Comparison of ENCODE assay signal across 13 cellular contexts in genomic region chr1:109254621-109255096, GRCh38. TPM values are rescaled to one million over a fixed set of nuclear protein-coding genes. Genes with fewer than 3 reads are reported as not detected.
A peak's percentile ranks its signal among the peaks of the same experiment; 100 is the strongest.
DNase-seq lines count a peak whose midpoint lies in the region; ATAC-seq and TF ChIP-seq lines count a peak whose summit lies in the region.
"Had no signal": no experiment of that assay in that cellular context is flagged by ENCODE, and none has a peak within 500 bp of the region (broad histone marks: within the 10 kb centered on the region; RNA-seq: fewer than 3 reads in every experiment).

No MANE protein-coding gene starts in this region.

- H3K9me3 ChIP-seq in colonic mucosa, result no peaks in the 10 kb centered on the region

- H3K4me2 ChIP-seq in mesendoderm (ENCODE audit: low read length), result no peak overlapping the region
- H3K4me2 ChIP-seq: KMS-11 had no signal

- H3K27ac Mint-ChIP-seq in central memory CD8-positive, alpha-beta T cell (ENCODE audit: low read depth), result peak overlapping the region; percentile 52
- H3K27ac Mint-ChIP-seq in naive thymus-derived CD8-positive, alpha-beta T cell, result no peak overlapping the region
- H3K27ac Mint-ChIP-seq: activated T-helper 17 cell treated with anti-CD3 and anti-CD28 coated beads, Interleukin-2, amount 50 U/mL, for 72 hours had no signal

- TF ChIP-seq CTCF in colonic mucosa (IDR thresholded peaks at IDR 0.05), result no peak

- H3K23ac ChIP-seq in mesendoderm (ENCODE audit: low read length), result no peak overlapping the region

- no peak overlapping the region for H2BK5ac ChIP-seq in mesendoderm (ENCODE audit: low read length)

- H3K9me3 Mint-ChIP-seq in central memory CD8-positive, alpha-beta T cell, result no peaks in the 10 kb centered on the region
- H3K9me3 Mint-ChIP-seq in naive thymus-derived CD8-positive, alpha-beta T cell, result no peaks in the 10 kb centered on the region
- H3K9me3 Mint-ChIP-seq: activated T-helper 17 cell treated with anti-CD3 and anti-CD28 coated beads, Interleukin-2, amount 50 U/mL, for 72 hours had no signal

- WGBS in mesendoderm (ENCODE audit: extremely low coverage, insufficient coverage, low lambda C conversion rate), result no CpG with 5 or more reads among the region's 7 CpGs

- H3K4ac ChIP-seq in mesendoderm (ENCODE audit: low read depth, low read length), result no peak overlapping the region

- H3K79me1 ChIP-seq in mesendoderm (ENCODE audit: low read length), result no peaks in the 10 kb centered on the region

- no peak overlapping the region for H2AK5ac ChIP-seq in mesendoderm (ENCODE audit: low read length)

- H2BK120ac ChIP-seq in mesendoderm (ENCODE audit: low read depth, low read length), result no peak overlapping the region

- H3K9ac ChIP-seq in mesendoderm (ENCODE audit: low read length), result peak overlapping the region; percentile 4
- no peak overlapping the region for H3K9ac ChIP-seq in colonic mucosa (ENCODE audit: low read depth in 2 of 2, low read length in 2 of 2)
- H3K9ac ChIP-seq: KMS-11 had no signal

- intact Hi-C loops in colonic mucosa (cut with DNase I), result no loop called here

- H2BK15ac ChIP-seq in mesendoderm (replicated peaks; ENCODE audit: low read depth), result no peak overlapping the region

- H3K4me3 Mint-ChIP-seq in central memory CD8-positive, alpha-beta T cell, result no peak overlapping the region
- no peak overlapping the region for H3K4me3 Mint-ChIP-seq in naive thymus-derived CD8-positive, alpha-beta T cell
- H3K4me3 Mint-ChIP-seq: activated T-helper 17 cell treated with anti-CD3 and anti-CD28 coated beads, Interleukin-2, amount 50 U/mL, for 72 hours had no signal

- H3K27me3 ChIP-seq in mesendoderm (ENCODE audit: insufficient read depth, low read length, poor library complexity), result no peaks in the 10 kb centered on the region
- no peaks in the 10 kb centered on the region for H3K27me3 ChIP-seq in colonic mucosa

- H3K4me1 ChIP-seq in mesendoderm (ENCODE audit: control insufficient read depth, low read depth, low read length), result peaks cover 10% of the 10 kb centered on the region
- H3K4me1 ChIP-seq in colonic mucosa, result no peaks in the 10 kb centered on the region

- no peak overlapping the region for H4K5ac ChIP-seq in mesendoderm (ENCODE audit: low read length)

- peak overlapping the region; percentile 60 for H3K56ac ChIP-seq in mesendoderm (ENCODE audit: low read length)

- peak; percentile 9 for DNase-seq in DMS79 treated with DMSO at 0.1 percent for 48 hours (lab: John Stamatoyannopoulos, UW)
- no peak for DNase-seq in DMS79 (lab: John Stamatoyannopoulos, UW)
- DNase-seq in central memory CD8-positive, alpha-beta T cell (ENCODE audit: low spot score in 2 of 2), result no peak
- DNase-seq in mesendoderm, result peak; percentile 46
- no peak for DNase-seq in colonic mucosa
- no peak for DNase-seq in ureter (ENCODE audit: low spot score)
- no peak for DNase-seq in naive thymus-derived CD8-positive, alpha-beta T cell
- DNase-seq: 8988T, NCI-H526 had no signal

- H4K8ac ChIP-seq in mesendoderm (ENCODE audit: low read depth, low read length), result no peak overlapping the region

- no peaks in the 10 kb centered on the region for H3K36me3 ChIP-seq in mesendoderm (ENCODE audit: control insufficient read depth, insufficient read depth, low read length)
- no peaks in the 10 kb centered on the region for H3K36me3 ChIP-seq in colonic mucosa

- H3K36me3 Mint-ChIP-seq in central memory CD8-positive, alpha-beta T cell (ENCODE audit: insufficient read depth), result peaks cover 1% of the 10 kb centered on the region
- H3K36me3 Mint-ChIP-seq in naive thymus-derived CD8-positive, alpha-beta T cell, result no peaks in the 10 kb centered on the region

- H3K4me3 ChIP-seq in mesendoderm (ENCODE audit: low read length), result no peak overlapping the region
- H3K4me3 ChIP-seq in colonic mucosa, result no peak overlapping the region

- no peak for ATAC-seq in central memory CD8-positive, alpha-beta T cell (replicated peaks; ENCODE audit: extremely low read depth, poor library complexity, severe bottlenecking)
- ATAC-seq in naive thymus-derived CD8-positive, alpha-beta T cell, result no peak
- ATAC-seq: activated T-helper 17 cell treated with anti-CD3 and anti-CD28 coated beads, Interleukin-2, amount 50 U/mL, for 72 hours had no signal

- peaks cover 57% of the 10 kb centered on the region for H3K4me1 Mint-ChIP-seq in central memory CD8-positive, alpha-beta T cell
- H3K4me1 Mint-ChIP-seq in naive thymus-derived CD8-positive, alpha-beta T cell, result peaks cover 11 to 41% (median 26%) of the 10 kb centered on the region in 4 donors
- H3K4me1 Mint-ChIP-seq: activated T-helper 17 cell treated with anti-CD3 and anti-CD28 coated beads, Interleukin-2, amount 50 U/mL, for 72 hours had no signal

- POLR2A ChIA-PET in naive thymus-derived CD8-positive, alpha-beta T cell (lab: Charles Lee), result no interaction called here

- no peaks in the 10 kb centered on the region for H3K79me2 ChIP-seq in mesendoderm (ENCODE audit: control insufficient read depth, insufficient read depth, low read length)

- H3K27me3 Mint-ChIP-seq in central memory CD8-positive, alpha-beta T cell, result no peaks in the 10 kb centered on the region
- no peaks in the 10 kb centered on the region for H3K27me3 Mint-ChIP-seq in naive thymus-derived CD8-positive, alpha-beta T cell
- H3K27me3 Mint-ChIP-seq: activated T-helper 17 cell treated with anti-CD3 and anti-CD28 coated beads, Interleukin-2, amount 50 U/mL, for 72 hours had no signal

- H3K27ac ChIP-seq in mesendoderm (ENCODE audit: low read depth, low read length), result no peak overlapping the region
- H3K27ac ChIP-seq in temporal lobe (ENCODE audit: low read depth, low read length), result peak overlapping the region; percentile 95
- H3K27ac ChIP-seq in colonic mucosa, result no peak overlapping the region
- H3K27ac ChIP-seq: KMS-11 had no signal

- H3K18ac ChIP-seq in mesendoderm (ENCODE audit: low read length), result no peak overlapping the region

RNA-seq across cellular contexts. Expression of gene CELSR2, which starts 5.3 kb away (rescaled TPM):
- 2.9 TPM for polyA plus RNA-seq in mesendoderm (2013, experiment 1 of 2)
- 2.9 TPM for polyA plus RNA-seq in mesendoderm (2013, experiment 2 of 2)
- total RNA-seq in temporal lobe, result 46.5 TPM
- total RNA-seq in colonic mucosa, result 1 to 10 TPM; 4.2 to 6.1 TPM
- 19.2 TPM for total RNA-seq in ureter
- total RNA-seq in naive thymus-derived CD8-positive, alpha-beta T cell, result 1 to 10 TPM; 5.4 to 6.8 TPM
- under 1 TPM; 0.20 to 0.94 (median 0.30) TPM for polyA plus RNA-seq in naive thymus-derived CD8-positive, alpha-beta T cell

RNA-seq across cellular contexts. Expression of gene PSRC1, which starts 28.3 kb away (rescaled TPM):
- polyA plus RNA-seq in mesendoderm (2013, experiment 1 of 2), result 57.7 TPM
- polyA plus RNA-seq in mesendoderm (2013, experiment 2 of 2), result 61.1 TPM
- total RNA-seq in temporal lobe (6.9 TPM), colonic mucosa (10 to 100 TPM in 1 of 2 donors, 1 to 10 TPM in 1; 6.5 to 36.0 TPM), ureter (3.1 TPM)
- under 1 TPM in 1 of 2 experiments, not detected in 1; 0.31 TPM for total RNA-seq in naive thymus-derived CD8-positive, alpha-beta T cell
- polyA plus RNA-seq in naive thymus-derived CD8-positive, alpha-beta T cell, result under 1 TPM in 1 of 3 donors, not detected in 2; 0.89 TPM

RNA-seq across cellular contexts. Expression of gene SARS1, which starts 40.9 kb away (rescaled TPM):
- polyA plus RNA-seq in mesendoderm (2013, experiment 1 of 2), result 108 TPM
- polyA plus RNA-seq in mesendoderm (2013, experiment 2 of 2), result 110 TPM
- 109 TPM for total RNA-seq in temporal lobe
- total RNA-seq in colonic mucosa, result 100 to 1,000 TPM; 139 to 193 TPM
- 239 TPM for total RNA-seq in ureter
- total RNA-seq in naive thymus-derived CD8-positive, alpha-beta T cell, result 100 to 1,000 TPM; 205 to 211 TPM
- polyA plus RNA-seq in naive thymus-derived CD8-positive, alpha-beta T cell, result 100 to 1,000 TPM; 117 to 154 (median 127) TPM

RNA-seq across cellular contexts. Expression of gene MYBPHL, which starts 52.2 kb away (rescaled TPM):
- 0.17 TPM for polyA plus RNA-seq in mesendoderm (2013, experiment 1 of 2)
- 0.21 TPM for polyA plus RNA-seq in mesendoderm (2013, experiment 2 of 2)
- total RNA-seq in temporal lobe (not detected), colonic mucosa (not detected), ureter (not detected)
- total RNA-seq in naive thymus-derived CD8-positive, alpha-beta T cell, result not detected
- polyA plus RNA-seq in naive thymus-derived CD8-positive, alpha-beta T cell, result not detected
- total RNA-seq: activated T-helper 17 cell treated with anti-CD3 and anti-CD28 coated beads, Interleukin-2, amount 50 U/mL, for 72 hours; lower leg skin had no signal

Comparison
In these comparisons a context has a peak if more than half of its experiments do, and no peak if none do; other contexts are left out.
1. DNase-seq: peak in DMS79 treated with DMSO at 0.1 percent for 48 hours (single experiment) and mesendoderm (single experiment); none in DMS79 (single experiment), central memory CD8-positive, alpha-beta T cell (0 of 2), colonic mucosa (single experiment), ureter (single experiment) and naive thymus-derived CD8-positive, alpha-beta T cell (0 of 10).